8 cellular contexts compared by ENCODE assay signal in the genomic region with DNA sequence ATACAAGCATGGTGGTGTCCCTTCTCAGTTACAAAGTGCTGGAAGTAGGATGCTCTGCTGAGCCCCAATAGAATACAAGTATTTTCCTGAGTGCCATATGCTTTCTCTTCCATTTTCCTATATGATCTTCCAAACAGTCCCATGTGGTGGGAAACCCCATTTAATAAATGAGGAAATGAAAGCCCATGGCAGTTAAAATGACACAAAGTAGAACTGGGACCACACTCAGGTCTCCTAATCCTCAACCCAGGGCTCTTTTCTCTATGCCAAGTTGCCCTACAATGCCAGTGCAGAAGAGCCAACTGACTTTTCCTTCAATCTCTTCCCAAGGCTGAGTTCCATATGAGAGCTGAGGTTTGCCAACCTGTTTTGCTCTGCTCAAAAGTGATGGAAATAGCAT.
"Had no signal": no experiment of that assay in that cellular context is flagged by ENCODE, and none has a peak within 500 bp of the region (broad histone marks: within the 10 kb centered on the region; RNA-seq: fewer than 3 reads in every experiment).

No MANE protein-coding gene starts in this region.

- FAIRE-seq: H1, H54, HTR-8/SVneo, K562 had no signal

- H3K4me3 ChIP-seq: GM23338, K562 had no signal

- H3K9me3 Mint-ChIP-seq: GM23338, H9 had no signal

- DNase-seq: H9, HCEC 1CT, IMR-90 had no signal

- H3K27ac Mint-ChIP-seq: GM23338, H9 had no signal

- H3K4me3 Mint-ChIP-seq: GM23338, H9 had no signal
